In the genomic region with DNA sequence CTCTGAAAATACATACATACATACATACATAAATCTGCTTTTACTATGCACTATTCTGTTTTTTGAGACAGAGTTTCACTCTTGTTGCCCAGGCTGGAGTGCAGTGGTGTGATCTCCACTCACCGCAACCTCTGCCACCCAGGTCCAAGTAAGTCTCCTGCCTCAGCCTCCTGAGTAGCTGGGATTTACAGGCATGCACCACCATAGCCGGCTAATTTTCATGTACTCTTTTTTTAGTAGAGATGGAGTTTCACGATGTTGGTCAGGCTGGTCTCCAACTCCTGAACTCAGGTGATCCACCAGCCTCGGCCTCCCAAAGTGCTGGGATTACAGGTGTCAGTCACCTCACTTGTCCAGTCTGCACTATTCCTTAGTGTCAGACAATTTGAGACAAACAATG, we compare ENCODE assay signal across 5 cellular contexts. TPM values are rescaled to one million over a fixed set of nuclear protein-coding genes. Genes with fewer than 3 reads are reported as not detected.
"Had no signal": no experiment of that assay in that cellular context is flagged by ENCODE, and none has a peak within 500 bp of the region (broad histone marks: within the 10 kb centered on the region; RNA-seq: fewer than 3 reads in every experiment).

No MANE protein-coding gene starts in this region.

RNA-seq across cellular contexts. Expression of a gene that starts 20.5 kb away (rescaled TPM):
- total RNA-seq: GM23248, H7, HepG2, HFFc6, HT1080 had no signal
